Comparison of ENCODE assay signal across 1 cellular context in the genomic region with DNA sequence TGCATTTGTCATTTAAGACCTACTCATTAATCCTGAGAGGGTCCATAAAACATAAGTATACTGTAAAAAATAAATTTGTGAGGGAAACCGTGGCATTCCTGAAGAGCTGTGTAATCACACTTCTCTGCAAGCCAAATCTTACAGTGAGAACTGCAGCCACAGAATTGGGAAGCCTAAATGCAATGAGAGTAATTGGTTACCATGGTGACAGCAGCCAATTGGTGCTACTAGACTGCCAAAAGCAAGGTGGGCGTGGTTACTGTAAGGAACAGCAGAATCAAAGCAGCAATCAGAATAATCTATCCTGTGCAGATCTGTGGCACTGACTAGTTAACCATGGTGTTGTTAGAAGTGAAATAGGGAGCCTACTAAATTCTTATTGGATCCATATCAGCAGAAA.
TF ChIP-seq lines count a peak whose summit lies in the region.

No MANE protein-coding gene starts in this region.

TF ChIP-seq in IMR-90, 13 proteins besides CTCF, POLR2A, EP300 and RAD21 (continued from another document):
- no peak for TF ChIP-seq MAFK (IDR thresholded peaks at IDR 0.05; ENCODE audit: low read depth, low read length)
- TF ChIP-seq BHLHE40 (IDR thresholded peaks at IDR 0.05; ENCODE audit: low read depth, low read length) = no peak
- no peak for TF ChIP-seq MAZ (IDR thresholded peaks at IDR 0.05; ENCODE audit: borderline replicate concordance, low read depth, low read length)
- TF ChIP-seq NFE2L2 (IDR thresholded peaks at IDR 0.05; ENCODE audit: low read depth, low read length) = no peak
